Comparison of ENCODE assay signal across 1 cellular context in genomic region chr5:1018596-1018995, GRCh38.
TF ChIP-seq lines count a peak whose summit lies in the region.

No MANE protein-coding gene starts in this region.

TF ChIP-seq in WTC11, 78 proteins besides CTCF, POLR2A, EP300 and RAD21 (continued from another document):
- TF ChIP-seq ZNF532 (CRISPR knock-in tag; IDR thresholded peaks at IDR 0.05; ENCODE audit: borderline replicate concordance) (no peak), SMAD4 (CRISPR knock-in tag; IDR thresholded peaks at IDR 0.05) (no peak), CREM (CRISPR knock-in tag; IDR thresholded peaks at IDR 0.05) (no peak), FOXP1 (CRISPR knock-in tag; IDR thresholded peaks at IDR 0.05; ENCODE audit: borderline replicate concordance) (no peak), ATF2 (CRISPR knock-in tag; IDR thresholded peaks at IDR 0.05; ENCODE audit: borderline replicate concordance, low read depth) (no peak), E2F1 (CRISPR knock-in tag; IDR thresholded peaks at IDR 0.05) (no peak), STAT6 (CRISPR knock-in tag; conservative IDR thresholded peaks at IDR 0.05; ENCODE audit: low read depth) (no peak)
